Comparison of ENCODE assay signal across 22 cellular contexts in the genomic region with DNA sequence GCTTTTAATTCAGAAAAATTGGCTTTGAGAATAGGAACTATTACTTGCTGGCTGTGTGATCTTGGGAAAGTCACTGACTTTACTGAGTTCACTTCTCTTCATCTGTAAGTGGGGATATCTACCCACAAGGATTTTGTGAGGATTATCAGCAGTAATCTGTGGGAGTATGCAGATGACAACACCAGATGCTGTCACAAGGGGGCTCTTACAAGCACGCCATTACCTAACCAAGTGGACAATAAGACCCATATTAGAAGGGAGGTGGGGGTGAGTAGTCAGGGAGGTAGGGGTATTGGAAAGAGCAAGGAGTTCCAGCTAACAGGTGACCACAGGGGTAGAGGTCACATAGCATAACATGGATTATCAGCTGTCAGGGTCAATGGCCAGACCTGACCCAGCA.
DNase-seq lines count a peak whose midpoint lies in the region; ATAC-seq, FAIRE-seq and TF ChIP-seq lines count a peak whose summit lies in the region.
"Had no signal": no experiment of that assay in that cellular context is flagged by ENCODE, and none has a peak within 500 bp of the region (broad histone marks: within the 10 kb centered on the region; RNA-seq: fewer than 3 reads in every experiment).

No MANE protein-coding gene starts in this region.

- in situ Hi-C loops in GM12878 (cut with MboI): no loop called here
- in situ Hi-C loops in KBM-7 (cut with MboI; ENCODE audit: low pct_unique_long_range_greater_than_20kb, low sequenced_read_pairs): no loop called here

- TF ChIP-seq EP300 in GM12878 (IDR thresholded peaks at IDR 0.05; ENCODE audit: borderline replicate concordance in 1 of 2, control insufficient read depth in 1 of 2, low read depth in 2 of 2, low read length in 2 of 2): no peak

- H3K36me3 Mint-ChIP-seq in GM23338 (ENCODE audit: low read depth): no peaks in the 10 kb centered on the region
- H3K36me3 Mint-ChIP-seq: activated naive CD4-positive, alpha-beta T cell treated with anti-CD3 and anti-CD28 coated beads, Interleukin-2, amount 50 U/mL, for 24 hours; CD4-positive, alpha-beta memory T cell had no signal

- H3K27me3 ChIP-seq in GM23338 (ENCODE audit: insufficient read depth) (no peaks in the 10 kb centered on the region), GM12878 (replicated peaks in 1 of 2; ENCODE audit: control insufficient read depth in 2 of 2, insufficient read depth in 2 of 2, low read length in 1 of 2) (no peaks in the 10 kb centered on the region), mesendoderm (ENCODE audit: insufficient read depth, low read length, poor library complexity) (no peaks in the 10 kb centered on the region)
- H3K27me3 ChIP-seq in effector memory CD4-positive, alpha-beta T cell (replicated peaks; ENCODE audit: control insufficient read depth, insufficient read depth, low read length, poor library complexity, severe bottlenecking): no peaks in the 10 kb centered on the region
- H3K27me3 ChIP-seq: neutrophil had no signal

- H3K4me1 Mint-ChIP-seq in GM23338: peaks cover 22% of the 10 kb centered on the region
- H3K4me1 Mint-ChIP-seq: CD4-positive, alpha-beta memory T cell had no signal

- no peak overlapping the region for H3K23ac ChIP-seq in mesendoderm (ENCODE audit: low read length)

- no peaks in the 10 kb centered on the region for H3K79me1 ChIP-seq in mesendoderm (ENCODE audit: low read length)

- H2AK5ac ChIP-seq in mesendoderm (ENCODE audit: low read length): no peak overlapping the region

- no peak overlapping the region for H2BK15ac ChIP-seq in mesendoderm (replicated peaks; ENCODE audit: low read depth)

- H3K9ac ChIP-seq in GM12878 (ENCODE audit: control insufficient read depth, insufficient read depth, low read length): no peak overlapping the region
- H3K9ac ChIP-seq in mesendoderm (ENCODE audit: low read length): no peak overlapping the region

- no peaks in the 10 kb centered on the region for H4K20me1 ChIP-seq in GM23338 (replicated peaks; ENCODE audit: insufficient read depth)
- H4K20me1 ChIP-seq in GM12878 (ENCODE audit: control insufficient read depth, insufficient read depth): no peaks in the 10 kb centered on the region

- H3F3A ChIP-seq in GM23338 (replicated peaks; ENCODE audit: low read depth): no peaks in the 10 kb centered on the region

- ATAC-seq in GM23338 (peak; percentile 37; the same call in 2 of the 3 replicates), GM12878 (0 out of 3 replicates have a peak, but pooled peaks have one; percentile 15)
- ATAC-seq: left colon had no signal

- H3K4me1 ChIP-seq in GM23338 (ENCODE audit: insufficient read depth) (peaks cover 12% of the 10 kb centered on the region), GM12878 (ENCODE audit: control insufficient read depth, insufficient read depth, low read length) (no peaks in the 10 kb centered on the region), mesendoderm (ENCODE audit: control insufficient read depth, low read depth, low read length) (no peaks in the 10 kb centered on the region)
- no peaks in the 10 kb centered on the region for H3K4me1 ChIP-seq in effector memory CD4-positive, alpha-beta T cell (ENCODE audit: control insufficient read depth, insufficient read depth, low read length, poor library complexity, severe bottlenecking)

- FAIRE-seq in GM12878 (lab: Jason Lieb, UNC): no peak
- FAIRE-seq: endothelial cell of umbilical vein had no signal

- H3K4me3 ChIP-seq in GM23338 (no peak overlapping the region), GM12878 (no peak overlapping the region), mesendoderm (ENCODE audit: low read length) (no peak overlapping the region)
- no peak overlapping the region for H3K4me3 ChIP-seq in effector memory CD4-positive, alpha-beta T cell (ENCODE audit: insufficient read depth, low read depth, low read length, poor library complexity, severe bottlenecking)
- H3K4me3 ChIP-seq: skin epidermis had no signal

- intact Hi-C loops in GM12878 (cut with micrococcal nuclease; ENCODE audit: unreplicated experiment): loop anchor here (5.0 to 10.0 kb wide), 2 partner anchors 749 to 1003 kb away; partner anchors contain the start of gene CDK13

- H3K4me3 Mint-ChIP-seq in GM23338: no peak overlapping the region
- H3K4me3 Mint-ChIP-seq: activated CD4-positive, alpha-beta T cell treated with anti-CD3 and anti-CD28 coated beads, Interleukin-2, amount 10 ng/mL, durations not matched to agents 7 days and 5 days; activated naive CD4-positive, alpha-beta T cell treated with anti-CD3 and anti-CD28 coated beads, Interleukin-2, amount 50 U/mL, for 24 hours; CD4-positive, alpha-beta memory T cell had no signal

- H3K27me3 Mint-ChIP-seq in GM23338 (ENCODE audit: insufficient read depth, low read depth, poor library complexity): no peaks in the 10 kb centered on the region
- H3K27me3 Mint-ChIP-seq: activated CD4-positive, alpha-beta T cell treated with anti-CD3 and anti-CD28 coated beads, Interleukin-2, amount 10 ng/mL, durations not matched to agents 7 days and 5 days; activated naive CD4-positive, alpha-beta T cell treated with anti-CD3 and anti-CD28 coated beads, Interleukin-2, amount 50 U/mL, for 24 hours; CD4-positive, alpha-beta memory T cell had no signal

- no peak for TF ChIP-seq RAD21 in GM12878 (IDR thresholded peaks at IDR 0.05; ENCODE audit: insufficient read depth, low read depth, low read length)

- H3K9me3 Mint-ChIP-seq in GM23338: no peaks in the 10 kb centered on the region
- H3K9me3 Mint-ChIP-seq: activated CD4-positive, alpha-beta T cell treated with anti-CD3 and anti-CD28 coated beads, Interleukin-2, amount 10 ng/mL, durations not matched to agents 7 days and 5 days; activated naive CD4-positive, alpha-beta T cell treated with anti-CD3 and anti-CD28 coated beads, Interleukin-2, amount 50 U/mL, for 24 hours had no signal

- no peak overlapping the region for H4K8ac ChIP-seq in mesendoderm (ENCODE audit: low read depth, low read length)

- H3K36me3 ChIP-seq in GM23338 (ENCODE audit: insufficient read depth): no peaks in the 10 kb centered on the region
- no peaks in the 10 kb centered on the region for H3K36me3 ChIP-seq in GM12878 (ENCODE audit: control insufficient read depth in 2 of 2, insufficient read depth in 2 of 2, low read length in 1 of 2)
- no peaks in the 10 kb centered on the region for H3K36me3 ChIP-seq in mesendoderm (ENCODE audit: control insufficient read depth, insufficient read depth, low read length)
- H3K36me3 ChIP-seq in effector memory CD4-positive, alpha-beta T cell (ENCODE audit: control insufficient read depth, insufficient read depth, low read length): no peaks in the 10 kb centered on the region
- H3K36me3 ChIP-seq: neutrophil had no signal

- no peak for TF ChIP-seq POLR2A in GM12878 (IDR thresholded peaks at IDR 0.05; ENCODE audit: low read depth, low read length)

- H3K27ac ChIP-seq in GM23338 (ENCODE audit: low read depth): no peak overlapping the region
- no peak overlapping the region for H3K27ac ChIP-seq in GM12878 (ENCODE audit: control insufficient read depth, insufficient read depth)
- H3K27ac ChIP-seq in mesendoderm (ENCODE audit: low read depth, low read length): no peak overlapping the region
- no peak overlapping the region for H3K27ac ChIP-seq in effector memory CD4-positive, alpha-beta T cell (ENCODE audit: insufficient read depth, low read length, poor library complexity, severe bottlenecking)
- H3K27ac ChIP-seq: neutrophil, skin epidermis had no signal

- RAD21 ChIA-PET in GM12878 (lab: Charles Lee; ENCODE audit: unreplicated experiment): no interaction called here

- SMC1A ChIA-PET in GM12878 (lab: Charles Lee; ENCODE audit: uncharacterized antibody, unreplicated experiment): interaction anchor here (0.8 to 1.6 kb wide), 4 partner anchors 11 to 66 kb away, joined by 3 to 4 read pairs (median 4); no protein-coding TSS in a partner anchor

- peak; percentile 38 to 45 for TF ChIP-seq CTCF in GM23338 (conservative IDR thresholded peaks at IDR 0.05; ENCODE audit: low read depth in 2 of 2)
- no peak for TF ChIP-seq CTCF in GM12878 (IDR thresholded peaks at IDR 0.05 in 2 of 3, conservative IDR thresholded peaks at IDR 0.05 in 1 of 3; ENCODE audit: control insufficient read depth in 2 of 3, extremely low read depth in 1 of 3, insufficient read depth in 1 of 3, low read depth in 3 of 3, low read length in 3 of 3)

- no peak overlapping the region for H3K4ac ChIP-seq in mesendoderm (ENCODE audit: low read depth, low read length)

- H3K9me2 ChIP-seq in GM23338 (ENCODE audit: insufficient read depth): peaks cover 12% of the 10 kb centered on the region

- CTCF ChIA-PET in GM12878 (lab: Yijun Ruan, JAX): interaction anchor here (1.3 kb wide), 1 partner anchor 95 kb away, joined by 3 read pairs; no protein-coding TSS in a partner anchor

- H3K9me3 ChIP-seq in GM12878 (replicated peaks; ENCODE audit: control insufficient read depth, insufficient read depth, low read length): no peaks in the 10 kb centered on the region
- no peaks in the 10 kb centered on the region for H3K9me3 ChIP-seq in effector memory CD4-positive, alpha-beta T cell (ENCODE audit: control insufficient read depth, low read length)
- H3K9me3 ChIP-seq: neutrophil had no signal

- H3K4me2 ChIP-seq in GM23338 (no peak overlapping the region), GM12878 (ENCODE audit: control insufficient read depth, insufficient read depth) (no peak overlapping the region), mesendoderm (ENCODE audit: low read length) (no peak overlapping the region)

- H3K79me2 ChIP-seq in GM23338 (replicated peaks; ENCODE audit: insufficient read depth): no peaks in the 10 kb centered on the region
- H3K79me2 ChIP-seq in GM12878 (ENCODE audit: control insufficient read depth, insufficient read depth, low read length): no peaks in the 10 kb centered on the region
- H3K79me2 ChIP-seq in mesendoderm (ENCODE audit: control insufficient read depth, insufficient read depth, low read length): no peaks in the 10 kb centered on the region

- POLR2A ChIA-PET in GM12878 (lab: Charles Lee): no interaction called here

- no TSS peak for BruUV-seq in GM12878 (replicated peaks; lab: Mats Ljungman, UMichigan)

- H2AFZ ChIP-seq in GM23338 (no peak overlapping the region), GM12878 (ENCODE audit: control insufficient read depth, low read depth, low read length) (no peak overlapping the region)

- no peak overlapping the region for H2BK5ac ChIP-seq in mesendoderm (ENCODE audit: low read length)

- H3K18ac ChIP-seq in mesendoderm (ENCODE audit: low read length): no peak overlapping the region

- no peak overlapping the region for H2BK120ac ChIP-seq in mesendoderm (ENCODE audit: low read depth, low read length)

- no peak overlapping the region for H3K56ac ChIP-seq in mesendoderm (ENCODE audit: low read length)

- no peak overlapping the region for H3K27ac Mint-ChIP-seq in GM23338
- H3K27ac Mint-ChIP-seq: activated CD4-positive, alpha-beta T cell treated with anti-CD3 and anti-CD28 coated beads, Interleukin-2, amount 10 ng/mL, durations not matched to agents 7 days and 5 days; activated naive CD4-positive, alpha-beta T cell treated with anti-CD3 and anti-CD28 coated beads, Interleukin-2, amount 50 U/mL, for 24 hours; CD4-positive, alpha-beta memory T cell had no signal

- DNase-seq in GM23338 (ENCODE audit: low spot score) (peak; percentile 22), NCI-H524 treated with DMSO at 0.1 percent for 48 hours (lab: John Stamatoyannopoulos, UW) (peak; percentile 1), GM12878 (ENCODE audit: low read depth, low spot score) (no peak), mesendoderm (peak; percentile 22), KBM-7 (no peak), nucleus accumbens (lab: John Stamatoyannopoulos, UW) (no peak)
- DNase-seq in activated CD8-positive, alpha-beta memory T cell treated with anti-CD3 and anti-CD28 coated beads, Interleukin-2, amount 50 U/mL, for 48 hours: no peak
- DNase-seq in effector memory CD4-positive, alpha-beta T cell: no peak
- DNase-seq: activated CD4-positive, alpha-beta T cell treated with anti-CD3 and anti-CD28 coated beads, Interleukin-2, amount 10 ng/mL, durations not matched to agents 7 days and 5 days; CD4-positive, alpha-beta memory T cell; dermis blood vessel endothelial cell; DMS53; GOT3; IMR-90; left colon; NCI-H1436 treated with DMSO at 0.1 percent for 48 hours; T-helper 2 cell; trophoblast cell had no signal

- no peak overlapping the region for H4K5ac ChIP-seq in mesendoderm (ENCODE audit: low read length)

- 0% methylated on average over 1 of the region's 1 CpG for WGBS in GM12878 (ENCODE audit: insufficient coverage, insufficient replicate concordance, low lambda C conversion rate, missing lambda C conversion rate)
- no CpG with 5 or more reads among the region's 1 CpG for WGBS in mesendoderm (ENCODE audit: extremely low coverage, insufficient coverage, low lambda C conversion rate)

Comparison
In these comparisons a context has a peak if more than half of its experiments do, and no peak if none do; other contexts are left out.
1. DNase-seq: peak in GM23338 (single experiment), NCI-H524 treated with DMSO at 0.1 percent for 48 hours (single experiment) and mesendoderm (single experiment); none in GM12878 (single experiment), activated CD8-positive, alpha-beta memory T cell treated with anti-CD3 and anti-CD28 coated beads, Interleukin-2, amount 50 U/mL, for 48 hours (single experiment), KBM-7 (single experiment), nucleus accumbens (0 of 56) and effector memory CD4-positive, alpha-beta T cell (0 of 3).
2. CTCF ChIP-seq: peak in GM23338 (2 of 2); none in GM12878 (0 of 3).